ENCODE assay signal across 22 cellular contexts in genomic region chr5:62041364-62041763, GRCh38.
DNase-seq lines count a peak whose midpoint lies in the region; ATAC-seq and TF ChIP-seq lines count a peak whose summit lies in the region.
"Had no signal": no experiment of that assay in that cellular context is flagged by ENCODE, and none has a peak within 500 bp of the region (broad histone marks: within the 10 kb centered on the region; RNA-seq: fewer than 3 reads in every experiment).

No MANE protein-coding gene starts in this region.

- DNase-seq in NCI-H510A treated with DMSO at 0.1 percent for 48 hours (lab: John Stamatoyannopoulos, UW) (peak; percentile 2), NCI-H510A (lab: John Stamatoyannopoulos, UW) (no peak), NCI-H69 (lab: John Stamatoyannopoulos, UW) (peak; percentile 81), left kidney (ENCODE audit: low read depth, low spot score) (peak; percentile 31), progenitor cell of endocrine pancreas (ENCODE audit: low spot score, unreplicated experiment) (no peak), NAMALWA (ENCODE audit: low spot score) (no peak)
- DNase-seq in stimulated activated CD4-positive, alpha-beta T cell treated with anti-CD3 and anti-CD28 coated beads, Interleukin-12 subunit alpha, Interleukin-12 subunit beta, amount 100 ng/mL, for 4 hours: no peak
- DNase-seq: 8988T; ACHN; AML-193; BE2C; CD4-positive, alpha-beta T cell; CD8-positive, alpha-beta memory T cell; DMS 273 treated with DMSO at 0.1 percent for 48 hours; DMS53; DMS79 treated with DMSO at 0.1 percent for 48 hours; GF-D8; H9 had no signal

- peaks cover 15% of the 10 kb centered on the region for H3K4me1 Mint-ChIP-seq in progenitor cell of endocrine pancreas (ENCODE audit: low read depth)
- H3K4me1 Mint-ChIP-seq: CD14-positive monocyte; CD8-positive, alpha-beta memory T cell had no signal

- H3K27me3 Mint-ChIP-seq in progenitor cell of endocrine pancreas: peaks cover 13% of the 10 kb centered on the region

- no peak for ATAC-seq in GM21381 (IDR thresholded peaks at IDR 0.05; ENCODE audit: unreplicated experiment)
- ATAC-seq: A549, HCT116 had no signal

- no peak for TF ChIP-seq CTCF in progenitor cell of endocrine pancreas (IDR thresholded peaks at IDR 0.05; ENCODE audit: unreplicated experiment)

- no peaks in the 10 kb centered on the region for H3K36me3 Mint-ChIP-seq in progenitor cell of endocrine pancreas (ENCODE audit: insufficient read depth)
- H3K36me3 Mint-ChIP-seq: CD14-positive monocyte; CD8-positive, alpha-beta memory T cell had no signal

- H3K27ac Mint-ChIP-seq in progenitor cell of endocrine pancreas: peak overlapping the region; percentile 26
- H3K27ac Mint-ChIP-seq: CD14-positive monocyte; CD4-positive, alpha-beta T cell; CD8-positive, alpha-beta memory T cell had no signal

- peaks cover under 1% of the 10 kb centered on the region for H3K9me3 Mint-ChIP-seq in progenitor cell of endocrine pancreas (ENCODE audit: low read depth)

- no peak overlapping the region for H3K4me3 Mint-ChIP-seq in progenitor cell of endocrine pancreas (ENCODE audit: low read depth)
- H3K4me3 Mint-ChIP-seq: CD14-positive monocyte; CD4-positive, alpha-beta T cell; CD8-positive, alpha-beta memory T cell; H9 had no signal

Comparison
In these comparisons a context has a peak if more than half of its experiments do, and no peak if none do; other contexts are left out.
1. DNase-seq: peak in NCI-H510A treated with DMSO at 0.1 percent for 48 hours (single experiment), NCI-H69 (single experiment) and left kidney (single experiment); none in NCI-H510A (single experiment), progenitor cell of endocrine pancreas (single experiment), NAMALWA (single experiment) and stimulated activated CD4-positive, alpha-beta T cell treated with anti-CD3 and anti-CD28 coated beads, Interleukin-12 subunit alpha, Interleukin-12 subunit beta, amount 100 ng/mL, for 4 hours (single experiment).